ENCODE assay signal across 12 cellular contexts in genomic region chr1:20060791-20061190, GRCh38. TPM values are rescaled to one million over a fixed set of nuclear protein-coding genes. Genes with fewer than 3 reads are reported as not detected.
"Had no signal": no experiment of that assay in that cellular context is flagged by ENCODE, and none has a peak within 500 bp of the region (broad histone marks: within the 10 kb centered on the region; RNA-seq: fewer than 3 reads in every experiment).

No MANE protein-coding gene starts in this region.

RNA-seq across cellular contexts. Expression of gene PLA2G5, which starts 9.2 kb away (rescaled TPM):
- total RNA-seq: naive thymus-derived CD8-positive, alpha-beta T cell; natural killer cell treated with Interleukin-12 subunit alpha and Interleukin-12 subunit beta and Interleukin-15 and Interleukin-18, amount 100 ng/mL, for 72 hours; neural crest cell; progenitor cell of endocrine pancreas; renal cortical epithelial cell had no signal
- polyA plus RNA-seq: naive thymus-derived CD8-positive, alpha-beta T cell had no signal

RNA-seq across cellular contexts. Expression of gene PLA2G2D, which starts 58.5 kb away (rescaled TPM):
- total RNA-seq: naive thymus-derived CD8-positive, alpha-beta T cell; natural killer cell treated with Interleukin-12 subunit alpha and Interleukin-12 subunit beta and Interleukin-15 and Interleukin-18, amount 100 ng/mL, for 72 hours; neural crest cell; omental fat pad; progenitor cell of endocrine pancreas; psoas muscle; renal cortical epithelial cell; sciatic nerve; smooth muscle cell; suprapubic skin; upper lobe of right lung; vagina had no signal
- polyA plus RNA-seq: naive thymus-derived CD8-positive, alpha-beta T cell; psoas muscle; smooth muscle cell had no signal
